ENCODE assay signal across 12 cellular contexts in genomic region chr4:41144812-41145211, GRCh38.
A peak's percentile ranks its signal among the peaks of the same experiment; 100 is the strongest.
DNase-seq lines count a peak whose midpoint lies in the region; ATAC-seq and TF ChIP-seq lines count a peak whose summit lies in the region.
"Had no signal": no experiment of that assay in that cellular context is flagged by ENCODE, and none has a peak within 500 bp of the region (broad histone marks: within the 10 kb centered on the region; RNA-seq: fewer than 3 reads in every experiment).

No MANE protein-coding gene starts in this region.

- H3K27me3 ChIP-seq in adipocyte (replicated peaks; ENCODE audit: control insufficient read depth, insufficient read depth, low read length) = no peaks in the 10 kb centered on the region

- no peaks in the 10 kb centered on the region for H3K4me1 Mint-ChIP-seq in activated CD8-positive, alpha-beta memory T cell treated with anti-CD3 and anti-CD28 coated beads, Interleukin-2, amount 10 ng/mL, durations not matched to agents 7 days and 5 days

- H3K4me3 ChIP-seq in HEK293 (ENCODE audit: low read depth, low read length) = no peak overlapping the region
- no peak overlapping the region for H3K4me3 ChIP-seq in adipocyte (ENCODE audit: low read length)
- no peak overlapping the region for H3K4me3 ChIP-seq in OCI-LY7 (ENCODE audit: low read depth, low read length, poor library complexity, severe bottlenecking)

- intact Hi-C loops in OCI-LY7 (cut with micrococcal nuclease; ENCODE audit: unreplicated experiment) = no loop called here

- TF ChIP-seq CTCF in HEK293 (tag by site-specific recombination; IDR thresholded peaks at IDR 0.05) = no peak
- TF ChIP-seq CTCF in OCI-LY7 (conservative IDR thresholded peaks at IDR 0.05; ENCODE audit: low read length) = no peak

- H3K27me3 Mint-ChIP-seq in activated CD8-positive, alpha-beta memory T cell treated with anti-CD3 and anti-CD28 coated beads, Interleukin-2, amount 10 ng/mL, durations not matched to agents 7 days and 5 days = peaks cover 4% of the 10 kb centered on the region

- no peaks in the 10 kb centered on the region for H3K36me3 Mint-ChIP-seq in activated CD8-positive, alpha-beta memory T cell treated with anti-CD3 and anti-CD28 coated beads, Interleukin-2, amount 10 ng/mL, durations not matched to agents 7 days and 5 days
- H3K36me3 Mint-ChIP-seq: activated naive CD8-positive, alpha-beta T cell had no signal

- H3K4me1 ChIP-seq in HEK293 (ENCODE audit: control insufficient read depth, insufficient read depth, low read length) (peaks cover 10% of the 10 kb centered on the region), adipocyte (ENCODE audit: control insufficient read depth, insufficient read depth, low read length) (peaks cover 79% of the 10 kb centered on the region), OCI-LY7 (ENCODE audit: insufficient read depth, low read length, poor library complexity, severe bottlenecking) (peaks cover 6% of the 10 kb centered on the region)

- H3K27ac ChIP-seq in HEK293 (ENCODE audit: extremely low read depth, low read depth, low read length) (peak overlapping the region; percentile 62; the same call in 1 of the 2 replicates), OCI-LY7 (ENCODE audit: low read depth, low read length, poor library complexity, severe bottlenecking) (no peak overlapping the region)

- DNase-seq in adipocyte (ENCODE audit: low read depth) = no peak
- peak; percentile 36 for DNase-seq in glomerular visceral epithelial cell (ENCODE audit: extremely low spot score)
- DNase-seq in renal cortical epithelial cell (ENCODE audit: low read depth) = peak; percentile 45
- no peak for DNase-seq in activated CD8-positive, alpha-beta memory T cell treated with anti-CD3 and anti-CD28 coated beads, Interleukin-2, amount 10 ng/mL, durations not matched to agents 7 days and 5 days
- DNase-seq in NCI-H1694 (lab: John Stamatoyannopoulos, UW) = no peak
- no peak for DNase-seq in OCI-LY7 (ENCODE audit: low spot score)
- DNase-seq: activated CD4-positive, alpha-beta T cell treated with anti-CD3 and anti-CD28 coated beads for 1 hour; COR-L47; PC-3 had no signal

- no peak overlapping the region for H2AFZ ChIP-seq in OCI-LY7 (ENCODE audit: low read length)

- H3K27ac Mint-ChIP-seq in activated CD8-positive, alpha-beta memory T cell treated with anti-CD3 and anti-CD28 coated beads, Interleukin-2, amount 10 ng/mL, durations not matched to agents 7 days and 5 days = no peak overlapping the region
- H3K27ac Mint-ChIP-seq: activated naive CD8-positive, alpha-beta T cell had no signal

- POLR2A ChIA-PET in HEK293 (lab: Yijun Ruan, JAX) (interaction anchor here (1.1 to 1.2 kb wide), 2 partner anchors 70 to 71 kb away, joined by 3 read pairs; partner anchors contain the start of gene APBB2), OCI-LY7 (lab: Charles Lee) (interaction anchor here (0.5 to 1.8 kb wide), 4 partner anchors 16 to 44 kb away, joined by 3 to 7 read pairs (median 3); no protein-coding TSS in a partner anchor)

- no peaks in the 10 kb centered on the region for H3K9me3 ChIP-seq in HEK293 (ENCODE audit: control insufficient read depth, insufficient read depth, low read depth, low read length)
- H3K9me3 ChIP-seq in adipocyte (ENCODE audit: control insufficient read depth, low read length) = no peaks in the 10 kb centered on the region
- no peaks in the 10 kb centered on the region for H3K9me3 ChIP-seq in OCI-LY7 (ENCODE audit: low read length)

- no peaks in the 10 kb centered on the region for H3K9me3 Mint-ChIP-seq in activated CD8-positive, alpha-beta memory T cell treated with anti-CD3 and anti-CD28 coated beads, Interleukin-2, amount 10 ng/mL, durations not matched to agents 7 days and 5 days (ENCODE audit: low read depth)

- CTCF ChIA-PET in HEK293 (lab: Yijun Ruan, JAX) = interaction anchor here (0.6 to 1.5 kb wide), 3 partner anchors 11 to 67 kb away, joined by 3 read pairs; no protein-coding TSS in a partner anchor
- CTCF ChIA-PET in activated CD8-positive, alpha-beta memory T cell treated with anti-CD3 and anti-CD28 coated beads, Interleukin-2, amount 10 ng/mL, durations not matched to agents 7 days and 5 days (lab: Charles Lee) = interaction anchor here (0.5 kb wide), 1 partner anchor 137 kb away, joined by 4 read pairs; no protein-coding TSS in a partner anchor
- CTCF ChIA-PET in OCI-LY7 (lab: Charles Lee; ENCODE audit: unreplicated experiment) = no interaction called here

- H3K79me2 ChIP-seq in OCI-LY7 (ENCODE audit: insufficient read depth, low read depth, low read length) = peaks cover 6% of the 10 kb centered on the region; the same call in 1 of the 2 replicates

- BruUV-seq in OCI-LY7 (replicated peaks; lab: Mats Ljungman, UMichigan) = no TSS peak

- peak overlapping the region; percentile 80 for H3K9ac ChIP-seq in adipocyte (ENCODE audit: low read length)

- no peak overlapping the region for H3K4me3 Mint-ChIP-seq in activated CD8-positive, alpha-beta memory T cell treated with anti-CD3 and anti-CD28 coated beads, Interleukin-2, amount 10 ng/mL, durations not matched to agents 7 days and 5 days
- H3K4me3 Mint-ChIP-seq: activated naive CD8-positive, alpha-beta T cell had no signal

- no peaks in the 10 kb centered on the region for H3K9me2 ChIP-seq in OCI-LY7 (ENCODE audit: insufficient read depth, low read length)

- H3K36me3 ChIP-seq in HEK293 (ENCODE audit: control insufficient read depth in 2 of 2, insufficient read depth in 1 of 2, low read length in 2 of 2) = no peaks in the 10 kb centered on the region
- no peaks in the 10 kb centered on the region for H3K36me3 ChIP-seq in adipocyte (ENCODE audit: control insufficient read depth, insufficient read depth, low read length, severe bottlenecking)
- H3K36me3 ChIP-seq in OCI-LY7 (ENCODE audit: insufficient read depth, low read length) = peaks cover 29% of the 10 kb centered on the region

- no peaks in the 10 kb centered on the region for H4K20me1 ChIP-seq in OCI-LY7 (ENCODE audit: insufficient read depth, low read length)

- no peak overlapping the region for H3K4me2 ChIP-seq in OCI-LY7 (ENCODE audit: low read length)

- no peak for ATAC-seq in activated CD8-positive, alpha-beta memory T cell treated with anti-CD3 and anti-CD28 coated beads, Interleukin-2, amount 10 ng/mL, durations not matched to agents 7 days and 5 days
- no peak for ATAC-seq in HG02610 (IDR thresholded peaks at IDR 0.05; ENCODE audit: unreplicated experiment)
- ATAC-seq: PC-3 had no signal

TF ChIP-seq in HEK293, 187 proteins besides CTCF, POLR2A, EP300 and RAD21:
- TF ChIP-seq ZNF488 (tag by site-specific recombination; IDR thresholded peaks at IDR 0.05) (no peak), ZNF692 (tag by site-specific recombination; IDR thresholded peaks at IDR 0.05) (peak; percentile 80), ZFP69B (tag by site-specific recombination; IDR thresholded peaks at IDR 0.05) (peak; percentile 55; the same call in 1 of the 2 replicates), ZBTB49 (tag by site-specific recombination; IDR thresholded peaks at IDR 0.05; ENCODE audit: low read depth) (no peak), ZNF501 (tag by site-specific recombination; IDR thresholded peaks at IDR 0.05) (no peak)

Comparison
In these comparisons a context has a peak if more than half of its experiments do, and no peak if none do; other contexts are left out.
1. DNase-seq: peak in glomerular visceral epithelial cell (single experiment) and renal cortical epithelial cell (single experiment); none in adipocyte (single experiment), activated CD8-positive, alpha-beta memory T cell treated with anti-CD3 and anti-CD28 coated beads, Interleukin-2, amount 10 ng/mL, durations not matched to agents 7 days and 5 days (single experiment), NCI-H1694 (single experiment) and OCI-LY7 (single experiment).